ENCODE assay signal across 21 cellular contexts in genomic region chr12:89603678-89604077, GRCh38.
"Had no signal": no experiment of that assay in that cellular context is flagged by ENCODE, and none has a peak within 500 bp of the region (broad histone marks: within the 10 kb centered on the region; RNA-seq: fewer than 3 reads in every experiment).

No MANE protein-coding gene starts in this region.

- H3K27me3 ChIP-seq: MG63 had no signal

- H3K9me3 ChIP-seq: MG63 had no signal

- H3K4me3 ChIP-seq: MG63 had no signal

- DNase-seq: KBM-7, MG63, NCI-H1092, NCI-H1105 treated with DMSO at 0.1 percent for 48 hours, NCI-H1417 treated with DMSO at 0.1 percent for 48 hours, NCI-H146, NCI-H1694 treated with DMSO at 0.1 percent for 48 hours, NCI-H1930, NCI-H2081, NCI-H2107, NCI-H2227 treated with DMSO at 0.1 percent for 48 hours, NCI-H446, NCI-H510A, NCI-H524 treated with DMSO at 0.1 percent for 48 hours, NCI-H69, NCI-H774, PC-3, SHP77 had no signal

- ATAC-seq: Panc1, PC-3, SK-N-SH treated with all-trans-retinoic acid at 6 μM for 48 hours had no signal

- H3K27ac ChIP-seq: RWPE1 had no signal
